Comparison of ENCODE assay signal across 17 cellular contexts in the genomic region with DNA sequence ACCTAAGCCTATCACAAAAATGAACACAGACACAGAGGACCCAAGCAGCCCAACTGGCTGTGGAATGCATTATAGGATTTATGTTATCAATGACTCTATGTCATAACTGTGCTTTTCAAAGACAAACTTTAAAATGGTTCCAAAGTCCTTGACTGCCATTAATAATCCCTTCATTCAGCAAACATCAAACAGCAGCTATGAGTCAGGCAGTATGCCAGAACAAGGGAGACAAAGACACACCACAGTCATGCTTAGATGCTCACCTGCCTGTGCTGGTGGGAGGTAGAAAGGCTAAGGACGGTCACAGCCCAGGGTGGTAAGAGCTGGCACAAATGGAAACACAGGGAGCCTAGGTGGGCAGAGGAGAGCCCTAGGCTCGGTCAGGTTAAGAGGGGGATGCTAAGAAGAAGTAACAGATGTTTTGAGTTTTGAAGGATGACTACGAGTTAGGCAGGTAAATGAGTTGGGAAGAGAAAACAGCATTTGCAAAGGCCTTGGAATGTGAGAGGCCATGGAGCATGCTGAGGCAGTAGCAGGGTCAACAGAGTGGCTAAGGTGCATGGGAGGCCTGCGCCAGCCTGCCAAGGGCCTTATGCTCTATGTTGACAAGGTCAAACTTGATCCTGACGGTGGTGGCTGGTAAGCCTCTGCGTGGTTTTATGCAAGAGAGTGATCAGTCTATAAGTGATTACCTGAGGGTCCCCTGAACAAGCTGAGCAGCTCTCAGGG. TPM values are rescaled to one million over a fixed set of nuclear protein-coding genes. Genes with fewer than 3 reads are reported as not detected.
DNase-seq lines count a peak whose midpoint lies in the region; ATAC-seq, FAIRE-seq and TF ChIP-seq lines count a peak whose summit lies in the region.
"Had no signal": no experiment of that assay in that cellular context is flagged by ENCODE, and none has a peak within 500 bp of the region (broad histone marks: within the 10 kb centered on the region; RNA-seq: fewer than 3 reads in every experiment).

No MANE protein-coding gene starts in this region.

- TF ChIP-seq CTCF in H9 (conservative IDR thresholded peaks at IDR 0.05) (no peak), H1 (IDR thresholded peaks at IDR 0.05; ENCODE audit: control extremely low read depth in 1 of 3, insufficient read depth in 1 of 3, low read depth in 1 of 3, low read length in 3 of 3) (no peak), pancreas (IDR thresholded peaks at IDR 0.05) (no peak), GM10248 (IDR thresholded peaks at IDR 0.05; ENCODE audit: control extremely low read depth, extremely low read depth, low read depth, missing control alignments) (no peak)

- FAIRE-seq in H1 (lab: Jason Lieb, UNC), result peak; percentile 50
- no peak for FAIRE-seq in pancreas (lab: Jason Lieb, UNC)

- H2BK15ac ChIP-seq in H9 (ENCODE audit: low read depth, low read length) (no peak overlapping the region), H1 (ENCODE audit: low read length) (peak overlapping the region; percentile 34; the same call in 1 of the 2 replicates)

- H3K18ac ChIP-seq in H9 (ENCODE audit: insufficient read length, low read depth, low read length) (no peak overlapping the region), H1 (ENCODE audit: extremely low read depth, low read length) (no peak overlapping the region)

- H3K79me1 ChIP-seq in H9 (ENCODE audit: insufficient read depth, low read depth, low read length, poor library complexity, severe bottlenecking) (no peaks in the 10 kb centered on the region), H1 (ENCODE audit: low read depth, low read length) (no peaks in the 10 kb centered on the region)

- no peak overlapping the region for H2BK20ac ChIP-seq in H9 (ENCODE audit: low read depth, low read length, poor library complexity, severe bottlenecking)
- no peak overlapping the region; the same call in 1 of the 2 replicates for H2BK20ac ChIP-seq in H1 (ENCODE audit: low read length)

- no peak for TF ChIP-seq RAD21 in H1 (IDR thresholded peaks at IDR 0.05 in 1 of 2, conservative IDR thresholded peaks at IDR 0.05 in 1 of 2; ENCODE audit: low read depth in 2 of 2, low read length in 2 of 2)

- H3K9me3 ChIP-seq in H9 (ENCODE audit: control insufficient read depth, low read depth, low read length) (no peaks in the 10 kb centered on the region), H1 (ENCODE audit: insufficient read depth in 2 of 2, low read depth in 1 of 2, low read length in 1 of 2) (no peaks in the 10 kb centered on the region), pancreas (no peaks in the 10 kb centered on the region)
- H3K9me3 ChIP-seq: right atrium auricular region, transverse colon had no signal

- no peaks in the 10 kb centered on the region; a peak in 1 of 7 replicates for H3K36me3 Mint-ChIP-seq in H9 (ENCODE audit: insufficient read depth in 1 of 3, low read depth in 3 of 3)
- H3K36me3 Mint-ChIP-seq: natural killer cell treated with Interleukin-12 subunit alpha and Interleukin-12 subunit beta and Interleukin-15 and Interleukin-18, amount 100 ng/mL, for 72 hours had no signal

- H2AFZ ChIP-seq in H9 (ENCODE audit: low read length) (no peak overlapping the region), H1 (ENCODE audit: low read length) (no peak overlapping the region)

- TF ChIP-seq EP300 in H1 (IDR thresholded peaks at IDR 0.05; ENCODE audit: borderline replicate concordance in 1 of 2, low read depth in 2 of 2, low read length in 2 of 2), result no peak

- H3K79me2 ChIP-seq in H9 (ENCODE audit: insufficient read depth, low read length), result no peaks in the 10 kb centered on the region
- H3K79me2 ChIP-seq in H1 (ENCODE audit: control insufficient read depth in 1 of 2, insufficient read depth in 2 of 2, low read length in 2 of 2), result no peaks in the 10 kb centered on the region

- no peak overlapping the region for H3K14ac ChIP-seq in H9 (ENCODE audit: insufficient read depth, low read length)
- no peak overlapping the region for H3K14ac ChIP-seq in H1 (ENCODE audit: insufficient read length)

- H4K91ac ChIP-seq in H9 (ENCODE audit: insufficient read length, low read depth, low read length), result no peak overlapping the region
- no peak overlapping the region for H4K91ac ChIP-seq in H1 (replicated peaks; ENCODE audit: insufficient read length, low read length)

- H3K4me3 ChIP-seq in H1 (ENCODE audit: extremely low read depth in 1 of 4, insufficient read depth in 2 of 4, low read depth in 3 of 4, low read length in 4 of 4) (no peak overlapping the region), pancreas (no peak overlapping the region)
- H3K4me3 ChIP-seq: right atrium auricular region, transverse colon had no signal

- H4K5ac ChIP-seq in H9 (ENCODE audit: insufficient read length, low read depth, low read length) (no peak overlapping the region), H1 (ENCODE audit: insufficient read length, low read depth, low read length) (no peak overlapping the region)

- no peak overlapping the region for H2BK120ac ChIP-seq in H9 (ENCODE audit: low read depth, low read length, poor library complexity, severe bottlenecking)
- no peak overlapping the region for H2BK120ac ChIP-seq in H1 (replicated peaks; ENCODE audit: low read depth, low read length)

- ATAC-seq in pancreas, result peak in 3 of 4 donors; percentile 15 to 64 (median 64)
- ATAC-seq: natural killer cell treated with Interleukin-12 subunit alpha and Interleukin-12 subunit beta and Interleukin-15 and Interleukin-18, amount 100 ng/mL, for 72 hours had no signal

- H3K36me3 ChIP-seq in H1 (ENCODE audit: control insufficient read depth in 2 of 4, insufficient read depth in 4 of 4, low read length in 3 of 4), result no peaks in the 10 kb centered on the region
- no peaks in the 10 kb centered on the region for H3K36me3 ChIP-seq in pancreas
- H3K36me3 ChIP-seq: right atrium auricular region, transverse colon had no signal

- POLR2A ChIA-PET in H1 (lab: Charles Lee; ENCODE audit: partially characterized antibody) (interaction anchor here (1.1 kb wide), 1 partner anchor 14 kb away, joined by 3 read pairs; no protein-coding TSS in a partner anchor), GM10248 (lab: Yijun Ruan, JAX) (no interaction called here)

- peak overlapping the region; percentile 6 to 89 (median 49); a peak in 5 of 7 replicates for H3K27ac Mint-ChIP-seq in H9
- H3K27ac Mint-ChIP-seq: activated naive CD8-positive, alpha-beta T cell; natural killer cell treated with Interleukin-12 subunit alpha and Interleukin-12 subunit beta and Interleukin-15 and Interleukin-18, amount 100 ng/mL, for 72 hours had no signal

- no peak overlapping the region for H4K8ac ChIP-seq in H9 (replicated peaks; ENCODE audit: insufficient read length, low read depth, low read length)
- H4K8ac ChIP-seq in H1 (ENCODE audit: extremely low read depth, insufficient read depth, low read length), result no peak overlapping the region

- no peak overlapping the region for H3K23ac ChIP-seq in H9 (ENCODE audit: insufficient read length, low read depth, low read length)
- H3K23ac ChIP-seq in H1 (ENCODE audit: insufficient read length), result no peak overlapping the region

- H3K4me1 ChIP-seq in H9 (ENCODE audit: insufficient read depth, low read length), result peaks cover 4% of the 10 kb centered on the region; the same call in 1 of the 2 replicates
- peaks cover 3 to 19% (median 11%) of the 10 kb centered on the region in 4 experiments; a peak in 6 of 7 replicates for H3K4me1 ChIP-seq in H1 (replicated peaks in 1 of 4; ENCODE audit: control insufficient read depth in 3 of 4, insufficient read depth in 4 of 4, low read length in 3 of 4)
- H3K4me1 ChIP-seq in pancreas, result peaks cover 0 to 4% (median 0%) of the 10 kb centered on the region in 3 donors

- no peak for TF ChIP-seq POLR2A in H1 (IDR thresholded peaks at IDR 0.05; ENCODE audit: control extremely low read depth in 1 of 2, low read depth in 2 of 2, low read length in 2 of 2)

- no CpG with 5 or more reads among the region's 6 CpGs for WGBS in H9 (ENCODE audit: extremely low coverage, insufficient read length, low lambda C conversion rate)
- 72% methylated on average over 6 of the region's 6 CpGs; no CpG with 5 or more reads in 1 of the 2 experiments for WGBS in H1 (ENCODE audit: extremely low coverage in 1 of 2, insufficient coverage in 1 of 2, insufficient read length in 1 of 2, insufficient replicate concordance in 2 of 2, low coverage in 1 of 2, low lambda C conversion rate in 2 of 2, missing lambda C conversion rate in 1 of 2), 2 experiments
- WGBS in pancreas, 2 donors, result 71 to 75% methylated on average over 6 of the region's 6 CpGs

- intact Hi-C loops in pancreas (cut with DNase I), result no loop called here

- H3K4me1 Mint-ChIP-seq in H9, result peaks cover 16 to 18% of the 10 kb centered on the region in 2 experiments

- no peaks in the 10 kb centered on the region for H3K27me3 ChIP-seq in H9 (ENCODE audit: insufficient read depth, low read length)
- no peaks in the 10 kb centered on the region for H3K27me3 ChIP-seq in H1 (replicated peaks in 1 of 4; ENCODE audit: control insufficient read depth in 3 of 4, extremely low read depth in 1 of 4, insufficient read depth in 3 of 4, low read length in 3 of 4)
- no peaks in the 10 kb centered on the region for H3K27me3 ChIP-seq in pancreas
- H3K27me3 ChIP-seq: right atrium auricular region, transverse colon had no signal

- no peaks in the 10 kb centered on the region for H3K9me3 Mint-ChIP-seq in H9
- H3K9me3 Mint-ChIP-seq: natural killer cell treated with Interleukin-12 subunit alpha and Interleukin-12 subunit beta and Interleukin-15 and Interleukin-18, amount 100 ng/mL, for 72 hours had no signal

- DNase-seq in H9 (no peak), NCI-H2029 (lab: John Stamatoyannopoulos, UW) (peak; percentile 3), H1 (ENCODE audit: low read depth in 1 of 2, low spot score in 2 of 2) (no peak), pancreas (no peak), substantia nigra (lab: John Stamatoyannopoulos, UW) (no peak), GM10248 (ENCODE audit: extremely low spot score) (no peak), 8988T (no peak)
- DNase-seq: activated CD4-positive, alpha-beta T cell treated with anti-CD3 and anti-CD28 coated beads for 1 hour; activated T-cell treated with anti-CD3 and anti-CD28 coated beads for 4 hours; hippocampal formation; T-helper 2 cell; transverse colon had no signal

- H2BK5ac ChIP-seq in H9 (ENCODE audit: insufficient read length, low read length) (no peak overlapping the region), H1 (ENCODE audit: low read depth, low read length) (0 out of 2 replicates have a peak overlapping the region, but pooled peaks have one; percentile 36)

- H3K4ac ChIP-seq in H9 (ENCODE audit: low read depth, low read length) (no peak overlapping the region), H1 (replicated peaks; ENCODE audit: insufficient read length, low read depth, low read length) (no peak overlapping the region)

- H3K4me2 ChIP-seq in H9 (ENCODE audit: insufficient read depth, insufficient read length, low read length) (no peak overlapping the region), H1 (ENCODE audit: insufficient read depth in 1 of 2, low read depth in 2 of 2, low read length in 2 of 2) (no peak overlapping the region)

- peaks cover 2% of the 10 kb centered on the region; the same call in 1 of the 2 replicates for H3K27me3 Mint-ChIP-seq in H9 (ENCODE audit: low read depth)
- H3K27me3 Mint-ChIP-seq: activated naive CD8-positive, alpha-beta T cell; natural killer cell treated with Interleukin-12 subunit alpha and Interleukin-12 subunit beta and Interleukin-15 and Interleukin-18, amount 100 ng/mL, for 72 hours had no signal

- H2AK5ac ChIP-seq in H9 (ENCODE audit: insufficient read length, low read length) (no peak overlapping the region), H1 (ENCODE audit: low read depth, low read length) (0 out of 2 replicates have a peak overlapping the region, but pooled peaks have one; percentile 8)

- H2BK12ac ChIP-seq in H9 (ENCODE audit: insufficient read length, low read depth, low read length) (no peak overlapping the region), H1 (ENCODE audit: low read depth, low read length) (no peak overlapping the region)

- H3K9ac ChIP-seq in H9 (ENCODE audit: extremely low read depth, insufficient read length, low read length) (no peak overlapping the region), H1 (replicated peaks in 1 of 4; ENCODE audit: extremely low read depth in 1 of 4, low read depth in 3 of 4, low read length in 3 of 4) (no peak overlapping the region)

- H4K20me1 ChIP-seq in H9 (ENCODE audit: control insufficient read depth, insufficient read depth, insufficient read length), result no peaks in the 10 kb centered on the region
- peaks cover 0 to 3% of the 10 kb centered on the region in 2 experiments for H4K20me1 ChIP-seq in H1 (replicated peaks in 1 of 2; ENCODE audit: control insufficient read depth in 1 of 2, insufficient read depth in 2 of 2, low read length in 2 of 2)

- no peak overlapping the region; a peak in 2 of 5 replicates for H3K4me3 Mint-ChIP-seq in H9
- H3K4me3 Mint-ChIP-seq: activated naive CD8-positive, alpha-beta T cell; natural killer cell treated with Interleukin-12 subunit alpha and Interleukin-12 subunit beta and Interleukin-15 and Interleukin-18, amount 100 ng/mL, for 72 hours had no signal

- H3T11ph ChIP-seq in H9 (ENCODE audit: low read length), result no peak overlapping the region

- CTCF ChIA-PET in H1 (lab: Charles Lee; ENCODE audit: partially characterized antibody) (interaction anchor here (0.5 to 2.9 kb wide), 5 partner anchors 8 to 282 kb away, joined by 3 to 9 read pairs (median 4); no protein-coding TSS in a partner anchor), GM10248 (lab: Yijun Ruan, JAX) (interaction anchor here (1.4 to 1.8 kb wide), 2 partner anchors 8 to 40 kb away, joined by 3 to 6 read pairs; no protein-coding TSS in a partner anchor)

- no peak overlapping the region for H3K27ac ChIP-seq in H9 (ENCODE audit: insufficient read length, low read depth, low read length)
- H3K27ac ChIP-seq in H1 (ENCODE audit: low read depth, low read length), result no peak overlapping the region
- H3K27ac ChIP-seq in pancreas, result no peak overlapping the region
- H3K27ac ChIP-seq in substantia nigra (ENCODE audit: low read depth, low read length, poor library complexity, severe bottlenecking), result no peak overlapping the region
- H3K27ac ChIP-seq: C4-2B, right atrium auricular region, transverse colon had no signal

- H3K23me2 ChIP-seq in H9 (ENCODE audit: insufficient read length, low read depth, low read length, poor library complexity, severe bottlenecking), result no peaks in the 10 kb centered on the region
- H3K23me2 ChIP-seq in H1 (ENCODE audit: low read depth, low read length), result no peaks in the 10 kb centered on the region

- H3K56ac ChIP-seq in H9 (ENCODE audit: insufficient read length, low read depth, low read length), result no peak overlapping the region
- H3K56ac ChIP-seq in H1 (replicated peaks; ENCODE audit: insufficient read length, low read depth, low read length), result no peak overlapping the region

RNA-seq across cellular contexts. Expression of a gene that starts 23.0 kb away (rescaled TPM):
- total RNA-seq in H9 (2021), result 1.2 and 1.3 TPM in 2 replicates
- 3.5 and 4.3 TPM in 2 replicates for total RNA-seq in H1 (2021; fragmentation: NEBNext Ultra II Directional; extraction: Animal tissue kit (Norgen Biotek cat#: 25700))
- 4.2 and 6.3 TPM in 2 replicates for polyA plus RNA-seq in H1 (2011; rRNA removed)
- 3.5 TPM for polyA plus RNA-seq in H1 (2011; cell fraction: cytosol; rRNA removed)
- 5.4 TPM for polyA plus RNA-seq in H1 (2011; cell fraction: nucleus; rRNA removed)
- 2.6 to 3.5 TPM (median 3.2 TPM) in 4 replicates for polyA plus RNA-seq in H1 (2012, experiment 1 of 2)
- 2.1 TPM for polyA plus RNA-seq in H1 (2012, experiment 2 of 2)
- 4.0 TPM for polyA plus RNA-seq in H1 (2013, experiment 1 of 2)
- polyA plus RNA-seq in H1 (2013, experiment 2 of 2), result 5.1 TPM
- 5.7 and 7.0 TPM in 2 replicates for polyA minus RNA-seq in H1 (2011; rRNA and poly(A)+ RNA removed)
- 5.4 TPM for polyA minus RNA-seq in H1 (2011; cell fraction: cytosol; rRNA and poly(A)+ RNA removed)
- 10.2 TPM for polyA minus RNA-seq in H1 (2011; cell fraction: nucleus; rRNA and poly(A)+ RNA removed)
- 1 to 10 TPM; 4.5 to 8.7 (median 7.0) TPM for total RNA-seq in pancreas
- 10 to 100 TPM in 1 of 2 donors, 1 to 10 TPM in 1; 5.7 to 10.6 TPM for polyA plus RNA-seq in pancreas
- total RNA-seq: G401 had no signal
